ENCODE assay signal across 1 cellular context in genomic region chr14:89242871-89243270, GRCh38.
TF ChIP-seq lines count a peak whose summit lies in the region.

No MANE protein-coding gene starts in this region.

TF ChIP-seq in GM12878, 131 proteins besides CTCF, POLR2A, EP300 and RAD21 (continued from another document):
- TF ChIP-seq, protein P1, sequence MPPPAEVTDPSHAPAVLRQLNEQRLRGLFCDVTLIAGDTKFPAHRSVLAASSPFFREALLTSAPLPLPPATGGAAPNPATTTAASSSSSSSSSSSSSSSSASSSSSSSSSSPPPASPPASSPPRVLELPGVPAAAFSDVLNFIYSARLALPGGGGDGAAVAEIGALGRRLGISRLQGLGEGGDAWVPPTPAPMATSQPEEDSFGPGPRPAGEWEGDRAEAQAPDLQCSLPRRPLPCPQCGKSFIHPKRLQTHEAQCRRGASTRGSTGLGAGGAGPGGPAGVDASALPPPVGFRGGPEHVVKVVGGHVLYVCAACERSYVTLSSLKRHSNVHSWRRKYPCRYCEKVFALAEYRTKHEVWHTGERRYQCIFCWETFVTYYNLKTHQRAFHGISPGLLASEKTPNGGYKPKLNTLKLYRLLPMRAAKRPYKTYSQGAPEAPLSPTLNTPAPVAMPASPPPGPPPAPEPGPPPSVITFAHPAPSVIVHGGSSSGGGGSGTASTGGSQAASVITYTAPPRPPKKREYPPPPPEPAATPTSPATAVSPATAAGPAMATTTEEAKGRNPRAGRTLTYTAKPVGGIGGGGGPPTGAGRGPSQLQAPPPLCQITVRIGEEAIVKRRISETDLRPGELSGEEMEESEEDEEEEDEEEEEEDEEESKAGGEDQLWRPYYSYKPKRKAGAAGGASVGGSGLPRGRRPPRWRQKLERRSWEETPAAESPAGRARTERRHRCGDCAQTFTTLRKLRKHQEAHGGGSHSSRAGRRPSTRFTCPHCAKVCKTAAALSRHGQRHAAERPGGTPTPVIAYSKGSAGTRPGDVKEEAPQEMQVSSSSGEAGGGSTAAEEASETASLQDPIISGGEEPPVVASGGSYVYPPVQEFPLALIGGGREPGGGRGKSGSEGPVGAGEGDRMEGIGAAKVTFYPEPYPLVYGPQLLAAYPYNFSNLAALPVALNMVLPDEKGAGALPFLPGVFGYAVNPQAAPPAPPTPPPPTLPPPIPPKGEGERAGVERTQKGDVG (CRISPR knock-in tag; IDR thresholded peaks at IDR 0.05), result no peak
- TF ChIP-seq PAX5 (IDR thresholded peaks at IDR 0.05; ENCODE audit: borderline replicate concordance, low read depth, low read length) (no peak), LARP7 (IDR thresholded peaks at IDR 0.05) (no peak), BCL11A (IDR thresholded peaks at IDR 0.05; ENCODE audit: low read depth, low read length) (no peak)
- TF ChIP-seq, protein P2, sequence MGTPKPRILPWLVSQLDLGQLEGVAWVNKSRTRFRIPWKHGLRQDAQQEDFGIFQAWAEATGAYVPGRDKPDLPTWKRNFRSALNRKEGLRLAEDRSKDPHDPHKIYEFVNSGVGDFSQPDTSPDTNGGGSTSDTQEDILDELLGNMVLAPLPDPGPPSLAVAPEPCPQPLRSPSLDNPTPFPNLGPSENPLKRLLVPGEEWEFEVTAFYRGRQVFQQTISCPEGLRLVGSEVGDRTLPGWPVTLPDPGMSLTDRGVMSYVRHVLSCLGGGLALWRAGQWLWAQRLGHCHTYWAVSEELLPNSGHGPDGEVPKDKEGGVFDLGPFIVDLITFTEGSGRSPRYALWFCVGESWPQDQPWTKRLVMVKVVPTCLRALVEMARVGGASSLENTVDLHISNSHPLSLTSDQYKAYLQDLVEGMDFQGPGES (IDR thresholded peaks at IDR 0.05), result no peak
- TF ChIP-seq, protein P3, sequence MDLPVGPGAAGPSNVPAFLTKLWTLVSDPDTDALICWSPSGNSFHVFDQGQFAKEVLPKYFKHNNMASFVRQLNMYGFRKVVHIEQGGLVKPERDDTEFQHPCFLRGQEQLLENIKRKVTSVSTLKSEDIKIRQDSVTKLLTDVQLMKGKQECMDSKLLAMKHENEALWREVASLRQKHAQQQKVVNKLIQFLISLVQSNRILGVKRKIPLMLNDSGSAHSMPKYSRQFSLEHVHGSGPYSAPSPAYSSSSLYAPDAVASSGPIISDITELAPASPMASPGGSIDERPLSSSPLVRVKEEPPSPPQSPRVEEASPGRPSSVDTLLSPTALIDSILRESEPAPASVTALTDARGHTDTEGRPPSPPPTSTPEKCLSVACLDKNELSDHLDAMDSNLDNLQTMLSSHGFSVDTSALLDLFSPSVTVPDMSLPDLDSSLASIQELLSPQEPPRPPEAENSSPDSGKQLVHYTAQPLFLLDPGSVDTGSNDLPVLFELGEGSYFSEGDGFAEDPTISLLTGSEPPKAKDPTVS (IDR thresholded peaks at IDR 0.05; ENCODE audit: low read depth, low read length), result no peak
